Comparison of ENCODE assay signal across 1 cellular context in the genomic region with DNA sequence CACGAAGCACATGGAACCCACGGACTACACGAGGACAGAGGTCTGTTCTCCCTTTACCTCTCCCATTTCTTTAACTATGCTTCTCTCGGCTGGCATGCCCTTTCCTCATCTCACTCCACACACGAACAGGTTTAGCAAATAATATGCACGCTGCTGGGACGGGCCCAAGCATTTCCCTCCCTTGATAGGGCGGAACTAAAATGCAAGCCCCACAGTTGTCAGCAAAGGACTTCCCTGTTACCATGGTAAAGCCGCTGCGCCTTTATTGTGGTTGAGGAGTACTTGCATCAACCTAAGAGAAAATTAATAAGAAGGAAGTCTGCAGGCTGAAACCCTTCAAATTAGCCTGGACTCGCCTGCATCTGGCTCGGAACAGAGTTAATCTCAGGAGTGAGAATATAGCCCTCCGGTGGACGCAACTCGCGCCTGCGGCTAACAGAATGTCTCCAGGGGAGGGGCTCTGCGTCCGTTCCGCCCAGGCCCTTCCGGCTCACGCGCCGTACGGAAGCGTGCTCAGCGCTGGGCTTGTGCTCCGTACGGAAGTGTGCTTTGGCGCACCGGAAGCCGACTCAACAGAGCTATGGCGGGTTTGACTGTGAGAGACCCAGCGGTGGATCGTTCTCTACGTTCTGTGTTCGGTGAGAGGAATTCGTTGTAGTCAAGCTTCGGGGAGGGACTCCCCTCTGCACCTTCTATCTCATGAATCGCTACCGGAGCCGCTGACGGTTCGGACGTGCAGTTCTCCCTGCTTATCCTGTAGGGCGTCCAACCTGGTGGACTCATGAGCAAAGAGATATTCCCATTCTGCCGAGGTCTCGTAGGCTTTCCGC.
A peak's percentile ranks its signal among the peaks of the same experiment; 100 is the strongest.
TF ChIP-seq lines count a peak whose summit lies in the region.

A gene with protein sequence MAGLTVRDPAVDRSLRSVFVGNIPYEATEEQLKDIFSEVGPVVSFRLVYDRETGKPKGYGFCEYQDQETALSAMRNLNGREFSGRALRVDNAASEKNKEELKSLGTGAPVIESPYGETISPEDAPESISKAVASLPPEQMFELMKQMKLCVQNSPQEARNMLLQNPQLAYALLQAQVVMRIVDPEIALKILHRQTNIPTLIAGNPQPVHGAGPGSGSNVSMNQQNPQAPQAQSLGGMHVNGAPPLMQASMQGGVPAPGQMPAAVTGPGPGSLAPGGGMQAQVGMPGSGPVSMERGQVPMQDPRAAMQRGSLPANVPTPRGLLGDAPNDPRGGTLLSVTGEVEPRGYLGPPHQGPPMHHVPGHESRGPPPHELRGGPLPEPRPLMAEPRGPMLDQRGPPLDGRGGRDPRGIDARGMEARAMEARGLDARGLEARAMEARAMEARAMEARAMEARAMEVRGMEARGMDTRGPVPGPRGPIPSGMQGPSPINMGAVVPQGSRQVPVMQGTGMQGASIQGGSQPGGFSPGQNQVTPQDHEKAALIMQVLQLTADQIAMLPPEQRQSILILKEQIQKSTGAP (plus strand): TSS at position 555 of the 830 bp plus-strand sequence. CDS start 26 bp downstream, at position 581.

TF ChIP-seq in HepG2, 621 proteins besides CTCF, POLR2A, EP300 and RAD21 (continued from another document and continues in another):
- TF ChIP-seq, protein P1, sequence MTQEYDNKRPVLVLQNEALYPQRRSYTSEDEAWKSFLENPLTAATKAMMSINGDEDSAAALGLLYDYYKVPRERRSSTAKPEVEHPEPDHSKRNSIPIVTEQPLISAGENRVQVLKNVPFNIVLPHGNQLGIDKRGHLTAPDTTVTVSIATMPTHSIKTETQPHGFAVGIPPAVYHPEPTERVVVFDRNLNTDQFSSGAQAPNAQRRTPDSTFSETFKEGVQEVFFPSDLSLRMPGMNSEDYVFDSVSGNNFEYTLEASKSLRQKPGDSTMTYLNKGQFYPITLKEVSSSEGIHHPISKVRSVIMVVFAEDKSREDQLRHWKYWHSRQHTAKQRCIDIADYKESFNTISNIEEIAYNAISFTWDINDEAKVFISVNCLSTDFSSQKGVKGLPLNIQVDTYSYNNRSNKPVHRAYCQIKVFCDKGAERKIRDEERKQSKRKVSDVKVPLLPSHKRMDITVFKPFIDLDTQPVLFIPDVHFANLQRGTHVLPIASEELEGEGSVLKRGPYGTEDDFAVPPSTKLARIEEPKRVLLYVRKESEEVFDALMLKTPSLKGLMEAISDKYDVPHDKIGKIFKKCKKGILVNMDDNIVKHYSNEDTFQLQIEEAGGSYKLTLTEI (CRISPR knock-in tag; conservative IDR thresholded peaks at IDR 0.05) = no peak
- TF ChIP-seq ZNF317 (CRISPR knock-in tag; IDR thresholded peaks at IDR 0.05) (no peak), ATRX (CRISPR knock-in tag; IDR thresholded peaks at IDR 0.05; ENCODE audit: borderline replicate concordance) (no peak), GATA4 (IDR thresholded peaks at IDR 0.05; ENCODE audit: borderline replicate concordance, low read depth) (no peak; the same call in 1 of the 2 replicates), HOXA3 (CRISPR knock-in tag; IDR thresholded peaks at IDR 0.05) (peak; percentile 77), MBNL3 (CRISPR knock-in tag; conservative IDR thresholded peaks at IDR 0.05) (no peak), ZNF337 (CRISPR knock-in tag; IDR thresholded peaks at IDR 0.05; ENCODE audit: borderline replicate concordance, low read depth) (no peak), TBP (CRISPR knock-in tag; IDR thresholded peaks at IDR 0.05) (no peak), ATF7 (IDR thresholded peaks at IDR 0.05) (no peak), ATF7 (CRISPR knock-in tag; IDR thresholded peaks at IDR 0.05) (no peak), ZFY (CRISPR knock-in tag; IDR thresholded peaks at IDR 0.05) (peak; percentile 40; the same call in 1 of the 2 replicates), ISX (CRISPR knock-in tag; conservative IDR thresholded peaks at IDR 0.05) (no peak), REXO4 (CRISPR knock-in tag; IDR thresholded peaks at IDR 0.05; ENCODE audit: borderline replicate concordance) (no peak), ZNF563 (CRISPR knock-in tag; IDR thresholded peaks at IDR 0.05) (peak; percentile 52; the same call in 1 of the 2 replicates), FOXC1 (CRISPR knock-in tag; IDR thresholded peaks at IDR 0.05; ENCODE audit: borderline replicate concordance) (no peak), CHD2 (IDR thresholded peaks at IDR 0.05; ENCODE audit: low read depth, low read length) (no peak), ZNF605 (CRISPR knock-in tag; IDR thresholded peaks at IDR 0.05) (no peak), ZNF556 (CRISPR knock-in tag; IDR thresholded peaks at IDR 0.05; ENCODE audit: borderline replicate concordance) (no peak), ZFP36L1 (CRISPR knock-in tag; IDR thresholded peaks at IDR 0.05) (no peak), NAIF1 (CRISPR knock-in tag; IDR thresholded peaks at IDR 0.05; ENCODE audit: borderline replicate concordance) (peak; percentile 99), ATF1 (CRISPR knock-in tag; IDR thresholded peaks at IDR 0.05) (no peak), CHCHD3 (CRISPR knock-in tag; IDR thresholded peaks at IDR 0.05) (no peak), ZNF138 (CRISPR knock-in tag; IDR thresholded peaks at IDR 0.05; ENCODE audit: low read depth) (no peak), ZNF850 (CRISPR knock-in tag; conservative IDR thresholded peaks at IDR 0.05) (no peak), MIER2 (CRISPR knock-in tag; IDR thresholded peaks at IDR 0.05) (0 out of 2 replicates have a peak, but pooled peaks have one; percentile 34), CBFB (CRISPR knock-in tag; IDR thresholded peaks at IDR 0.05) (no peak), GLI4 (CRISPR knock-in tag; IDR thresholded peaks at IDR 0.05; ENCODE audit: borderline replicate concordance) (no peak), CC2D1A (CRISPR knock-in tag; IDR thresholded peaks at IDR 0.05) (no peak), XRCC5 (optimal IDR thresholded peaks at IDR 0.05; ENCODE audit: low read length) (peak; percentile 55)
- TF ChIP-seq, protein P2, sequence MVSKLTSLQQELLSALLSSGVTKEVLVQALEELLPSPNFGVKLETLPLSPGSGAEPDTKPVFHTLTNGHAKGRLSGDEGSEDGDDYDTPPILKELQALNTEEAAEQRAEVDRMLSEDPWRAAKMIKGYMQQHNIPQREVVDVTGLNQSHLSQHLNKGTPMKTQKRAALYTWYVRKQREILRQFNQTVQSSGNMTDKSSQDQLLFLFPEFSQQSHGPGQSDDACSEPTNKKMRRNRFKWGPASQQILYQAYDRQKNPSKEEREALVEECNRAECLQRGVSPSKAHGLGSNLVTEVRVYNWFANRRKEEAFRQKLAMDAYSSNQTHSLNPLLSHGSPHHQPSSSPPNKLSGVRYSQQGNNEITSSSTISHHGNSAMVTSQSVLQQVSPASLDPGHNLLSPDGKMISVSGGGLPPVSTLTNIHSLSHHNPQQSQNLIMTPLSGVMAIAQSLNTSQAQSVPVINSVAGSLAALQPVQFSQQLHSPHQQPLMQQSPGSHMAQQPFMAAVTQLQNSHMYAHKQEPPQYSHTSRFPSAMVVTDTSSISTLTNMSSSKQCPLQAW (CRISPR knock-in tag; IDR thresholded peaks at IDR 0.05) = peak; percentile 44
- TF ChIP-seq, protein P3, sequence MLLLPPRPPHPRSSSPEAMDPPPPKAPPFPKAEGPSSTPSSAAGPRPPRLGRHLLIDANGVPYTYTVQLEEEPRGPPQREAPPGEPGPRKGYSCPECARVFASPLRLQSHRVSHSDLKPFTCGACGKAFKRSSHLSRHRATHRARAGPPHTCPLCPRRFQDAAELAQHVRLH (CRISPR knock-in tag; IDR thresholded peaks at IDR 0.05; ENCODE audit: borderline replicate concordance, low read depth) = no peak
- TF ChIP-seq, protein P4, sequence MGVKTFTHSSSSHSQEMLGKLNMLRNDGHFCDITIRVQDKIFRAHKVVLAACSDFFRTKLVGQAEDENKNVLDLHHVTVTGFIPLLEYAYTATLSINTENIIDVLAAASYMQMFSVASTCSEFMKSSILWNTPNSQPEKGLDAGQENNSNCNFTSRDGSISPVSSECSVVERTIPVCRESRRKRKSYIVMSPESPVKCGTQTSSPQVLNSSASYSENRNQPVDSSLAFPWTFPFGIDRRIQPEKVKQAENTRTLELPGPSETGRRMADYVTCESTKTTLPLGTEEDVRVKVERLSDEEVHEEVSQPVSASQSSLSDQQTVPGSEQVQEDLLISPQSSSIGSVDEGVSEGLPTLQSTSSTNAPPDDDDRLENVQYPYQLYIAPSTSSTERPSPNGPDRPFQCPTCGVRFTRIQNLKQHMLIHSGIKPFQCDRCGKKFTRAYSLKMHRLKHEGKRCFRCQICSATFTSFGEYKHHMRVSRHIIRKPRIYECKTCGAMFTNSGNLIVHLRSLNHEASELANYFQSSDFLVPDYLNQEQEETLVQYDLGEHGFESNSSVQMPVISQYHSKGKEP (CRISPR knock-in tag; IDR thresholded peaks at IDR 0.05) = no peak
- TF ChIP-seq, protein P5, sequence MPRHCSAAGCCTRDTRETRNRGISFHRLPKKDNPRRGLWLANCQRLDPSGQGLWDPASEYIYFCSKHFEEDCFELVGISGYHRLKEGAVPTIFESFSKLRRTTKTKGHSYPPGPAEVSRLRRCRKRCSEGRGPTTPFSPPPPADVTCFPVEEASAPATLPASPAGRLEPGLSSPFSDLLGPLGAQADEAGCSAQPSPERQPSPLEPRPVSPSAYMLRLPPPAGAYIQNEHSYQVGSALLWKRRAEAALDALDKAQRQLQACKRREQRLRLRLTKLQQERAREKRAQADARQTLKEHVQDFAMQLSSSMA (CRISPR knock-in tag; IDR thresholded peaks at IDR 0.05) = no peak
- TF ChIP-seq, protein P6, sequence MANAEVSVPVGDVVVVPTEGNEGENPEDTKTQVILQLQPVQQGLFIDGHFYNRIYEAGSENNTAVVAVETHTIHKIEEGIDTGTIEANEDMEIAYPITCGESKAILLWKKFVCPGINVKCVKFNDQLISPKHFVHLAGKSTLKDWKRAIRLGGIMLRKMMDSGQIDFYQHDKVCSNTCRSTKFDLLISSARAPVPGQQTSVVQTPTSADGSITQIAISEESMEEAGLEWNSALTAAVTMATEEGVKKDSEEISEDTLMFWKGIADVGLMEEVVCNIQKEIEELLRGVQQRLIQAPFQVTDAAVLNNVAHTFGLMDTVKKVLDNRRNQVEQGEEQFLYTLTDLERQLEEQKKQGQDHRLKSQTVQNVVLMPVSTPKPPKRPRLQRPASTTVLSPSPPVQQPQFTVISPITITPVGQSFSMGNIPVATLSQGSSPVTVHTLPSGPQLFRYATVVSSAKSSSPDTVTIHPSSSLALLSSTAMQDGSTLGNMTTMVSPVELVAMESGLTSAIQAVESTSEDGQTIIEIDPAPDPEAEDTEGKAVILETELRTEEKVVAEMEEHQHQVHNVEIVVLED (CRISPR knock-in tag; IDR thresholded peaks at IDR 0.05; ENCODE audit: borderline replicate concordance) = peak; percentile 94
- TF ChIP-seq, protein P7, sequence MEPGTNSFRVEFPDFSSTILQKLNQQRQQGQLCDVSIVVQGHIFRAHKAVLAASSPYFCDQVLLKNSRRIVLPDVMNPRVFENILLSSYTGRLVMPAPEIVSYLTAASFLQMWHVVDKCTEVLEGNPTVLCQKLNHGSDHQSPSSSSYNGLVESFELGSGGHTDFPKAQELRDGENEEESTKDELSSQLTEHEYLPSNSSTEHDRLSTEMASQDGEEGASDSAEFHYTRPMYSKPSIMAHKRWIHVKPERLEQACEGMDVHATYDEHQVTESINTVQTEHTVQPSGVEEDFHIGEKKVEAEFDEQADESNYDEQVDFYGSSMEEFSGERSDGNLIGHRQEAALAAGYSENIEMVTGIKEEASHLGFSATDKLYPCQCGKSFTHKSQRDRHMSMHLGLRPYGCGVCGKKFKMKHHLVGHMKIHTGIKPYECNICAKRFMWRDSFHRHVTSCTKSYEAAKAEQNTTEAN (CRISPR knock-in tag; conservative IDR thresholded peaks at IDR 0.05) = no peak
- TF ChIP-seq, protein P8, sequence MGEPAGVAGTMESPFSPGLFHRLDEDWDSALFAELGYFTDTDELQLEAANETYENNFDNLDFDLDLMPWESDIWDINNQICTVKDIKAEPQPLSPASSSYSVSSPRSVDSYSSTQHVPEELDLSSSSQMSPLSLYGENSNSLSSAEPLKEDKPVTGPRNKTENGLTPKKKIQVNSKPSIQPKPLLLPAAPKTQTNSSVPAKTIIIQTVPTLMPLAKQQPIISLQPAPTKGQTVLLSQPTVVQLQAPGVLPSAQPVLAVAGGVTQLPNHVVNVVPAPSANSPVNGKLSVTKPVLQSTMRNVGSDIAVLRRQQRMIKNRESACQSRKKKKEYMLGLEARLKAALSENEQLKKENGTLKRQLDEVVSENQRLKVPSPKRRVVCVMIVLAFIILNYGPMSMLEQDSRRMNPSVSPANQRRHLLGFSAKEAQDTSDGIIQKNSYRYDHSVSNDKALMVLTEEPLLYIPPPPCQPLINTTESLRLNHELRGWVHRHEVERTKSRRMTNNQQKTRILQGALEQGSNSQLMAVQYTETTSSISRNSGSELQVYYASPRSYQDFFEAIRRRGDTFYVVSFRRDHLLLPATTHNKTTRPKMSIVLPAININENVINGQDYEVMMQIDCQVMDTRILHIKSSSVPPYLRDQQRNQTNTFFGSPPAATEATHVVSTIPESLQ (CRISPR knock-in tag; conservative IDR thresholded peaks at IDR 0.05) = no peak
- TF ChIP-seq, protein P9, sequence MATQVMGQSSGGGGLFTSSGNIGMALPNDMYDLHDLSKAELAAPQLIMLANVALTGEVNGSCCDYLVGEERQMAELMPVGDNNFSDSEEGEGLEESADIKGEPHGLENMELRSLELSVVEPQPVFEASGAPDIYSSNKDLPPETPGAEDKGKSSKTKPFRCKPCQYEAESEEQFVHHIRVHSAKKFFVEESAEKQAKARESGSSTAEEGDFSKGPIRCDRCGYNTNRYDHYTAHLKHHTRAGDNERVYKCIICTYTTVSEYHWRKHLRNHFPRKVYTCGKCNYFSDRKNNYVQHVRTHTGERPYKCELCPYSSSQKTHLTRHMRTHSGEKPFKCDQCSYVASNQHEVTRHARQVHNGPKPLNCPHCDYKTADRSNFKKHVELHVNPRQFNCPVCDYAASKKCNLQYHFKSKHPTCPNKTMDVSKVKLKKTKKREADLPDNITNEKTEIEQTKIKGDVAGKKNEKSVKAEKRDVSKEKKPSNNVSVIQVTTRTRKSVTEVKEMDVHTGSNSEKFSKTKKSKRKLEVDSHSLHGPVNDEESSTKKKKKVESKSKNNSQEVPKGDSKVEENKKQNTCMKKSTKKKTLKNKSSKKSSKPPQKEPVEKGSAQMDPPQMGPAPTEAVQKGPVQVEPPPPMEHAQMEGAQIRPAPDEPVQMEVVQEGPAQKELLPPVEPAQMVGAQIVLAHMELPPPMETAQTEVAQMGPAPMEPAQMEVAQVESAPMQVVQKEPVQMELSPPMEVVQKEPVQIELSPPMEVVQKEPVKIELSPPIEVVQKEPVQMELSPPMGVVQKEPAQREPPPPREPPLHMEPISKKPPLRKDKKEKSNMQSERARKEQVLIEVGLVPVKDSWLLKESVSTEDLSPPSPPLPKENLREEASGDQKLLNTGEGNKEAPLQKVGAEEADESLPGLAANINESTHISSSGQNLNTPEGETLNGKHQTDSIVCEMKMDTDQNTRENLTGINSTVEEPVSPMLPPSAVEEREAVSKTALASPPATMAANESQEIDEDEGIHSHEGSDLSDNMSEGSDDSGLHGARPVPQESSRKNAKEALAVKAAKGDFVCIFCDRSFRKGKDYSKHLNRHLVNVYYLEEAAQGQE (IDR thresholded peaks at IDR 0.05; ENCODE audit: borderline replicate concordance in 1 of 2, low read depth in 1 of 2, low read length in 2 of 2) = no peak
